ENCODE assay signal across 8 cellular contexts in genomic region chr9:138155697-138156267, GRCh38.
DNase-seq lines count a peak whose midpoint lies in the region; ATAC-seq, FAIRE-seq and TF ChIP-seq lines count a peak whose summit lies in the region.
"Not testable (repeated sequence)": the region's sequence is repeated elsewhere in the genome, so short reads cannot be mapped to it uniquely, and the experiment has no call there.

No MANE protein-coding gene starts in this region.

- not testable (repeated sequence) for H3K9ac ChIP-seq in HepG2 (ENCODE audit: insufficient read depth, low read depth, low read length)

- H3K9me3 ChIP-seq in HepG2 (ENCODE audit: low read length), result not testable (repeated sequence)

- H3K27ac Mint-ChIP-seq in activated CD4-positive, alpha-beta T cell treated with anti-CD3 and anti-CD28 coated beads for 36 hours; activated T-cell treated with anti-CD3 and anti-CD28 coated beads, Interleukin-2, amount 50 U/mL, for 72 hours; activated naive CD4-positive, alpha-beta T cell treated with anti-CD3 and anti-CD28 coated beads, Interleukin-2, amount 50 U/mL, for 72 hours; osteocyte (ENCODE audit: unreplicated experiment); stimulated activated memory B cell treated with anti-CD40 and anti-IgM and Interleukin-4, amounts not matched to agents 10 μg/mL and 1 μg/mL and 100 μg/mL, for 72 hours: not testable (repeated sequence)

- not testable (repeated sequence) for H3K4me3 ChIP-seq in HepG2 (replicated peaks in 1 of 3; ENCODE audit: insufficient read depth in 1 of 3, low read depth in 2 of 3, low read length in 3 of 3)

- H3K36me3 Mint-ChIP-seq in activated CD4-positive, alpha-beta T cell treated with anti-CD3 and anti-CD28 coated beads for 36 hours (ENCODE audit: low read depth); activated T-cell treated with anti-CD3 and anti-CD28 coated beads, Interleukin-2, amount 50 U/mL, for 72 hours (ENCODE audit: insufficient read depth in 2 of 2); activated naive CD4-positive, alpha-beta T cell treated with anti-CD3 and anti-CD28 coated beads, Interleukin-2, amount 50 U/mL, for 72 hours; osteocyte (ENCODE audit: unreplicated experiment); stimulated activated memory B cell treated with anti-CD40 and anti-IgM and Interleukin-4, amounts not matched to agents 10 μg/mL and 1 μg/mL and 100 μg/mL, for 72 hours: not testable (repeated sequence)

- DNase-seq in activated CD4-positive, alpha-beta T cell treated with anti-CD3 and anti-CD28 coated beads for 36 hours, result peak; percentile 18
- DNase-seq in activated CD8-positive, alpha-beta memory T cell treated with anti-CD3 and anti-CD28 coated beads for 24 hours, result peak; percentile 21
- peak; percentile 11 to 44 for DNase-seq in activated T-cell treated with anti-CD3 and anti-CD28 coated beads, Interleukin-2, amount 50 U/mL, for 72 hours
- not testable (repeated sequence) for DNase-seq in activated naive CD4-positive, alpha-beta T cell treated with anti-CD3 and anti-CD28 coated beads, Interleukin-2, amount 50 U/mL, for 72 hours (ENCODE audit: low spot score in 2 of 2); HepG2 (ENCODE audit: low spot score)
- peak; percentile 10 for DNase-seq in osteocyte (ENCODE audit: extremely low spot score, unreplicated experiment)

- in situ Hi-C loops in HepG2 (cut with HindIII; ENCODE audit: extremely low pct_ligation_motif_present, low pct_unique_long_range_greater_than_20kb), result not testable (repeated sequence)

- POLR2A ChIA-PET in activated CD4-positive, alpha-beta T cell treated with anti-CD3 and anti-CD28 coated beads for 36 hours (lab: Charles Lee); HepG2 (lab: Yijun Ruan, JAX): not testable (repeated sequence)

- not testable (repeated sequence) for H3K79me2 ChIP-seq in HepG2 (ENCODE audit: insufficient read depth, low read length)

- not testable (repeated sequence) for H3K4me3 Mint-ChIP-seq in activated CD4-positive, alpha-beta T cell treated with anti-CD3 and anti-CD28 coated beads for 36 hours; activated T-cell treated with anti-CD3 and anti-CD28 coated beads, Interleukin-2, amount 50 U/mL, for 72 hours; osteocyte (ENCODE audit: unreplicated experiment); stimulated activated memory B cell treated with anti-CD40 and anti-IgM and Interleukin-4, amounts not matched to agents 10 μg/mL and 1 μg/mL and 100 μg/mL, for 72 hours

- WGBS in HepG2 (ENCODE audit: low lambda C conversion rate), result 83% methylated on average over 5 of the region's 7 CpGs

- not testable (repeated sequence) for H3K4me2 ChIP-seq in HepG2 (ENCODE audit: low read depth, low read length)

- not testable (repeated sequence) for TF ChIP-seq CTCF in HepG2 (CRISPR knock-in tag; IDR thresholded peaks at IDR 0.05); osteocyte (IDR thresholded peaks at IDR 0.05)

- intact Hi-C loops in activated CD4-positive, alpha-beta T cell treated with anti-CD3 and anti-CD28 coated beads for 36 hours (cut with DNase I, micrococcal nuclease); HepG2 (cut with micrococcal nuclease; ENCODE audit: unreplicated experiment): not testable (repeated sequence)

- CTCF ChIA-PET in activated CD4-positive, alpha-beta T cell treated with anti-CD3 and anti-CD28 coated beads for 36 hours (lab: Charles Lee); HepG2 (lab: Yijun Ruan, JAX; ENCODE audit: low intra/inter-chr PET ratio, low total read pairs): not testable (repeated sequence)

- BruUV-seq in HepG2 (replicated peaks; lab: Mats Ljungman, UMichigan), result not testable (repeated sequence)

- not testable (repeated sequence) for H4K20me1 ChIP-seq in HepG2 (ENCODE audit: insufficient read depth, low read length)

- ATAC-seq in GM18867 (IDR thresholded peaks at IDR 0.05; ENCODE audit: unreplicated experiment), result peak; percentile 52
- ATAC-seq in activated CD4-positive, alpha-beta T cell treated with anti-CD3 and anti-CD28 coated beads for 36 hours, result peak; percentile 92
- peak; percentile 95 to 96 for ATAC-seq in activated T-cell treated with anti-CD3 and anti-CD28 coated beads, Interleukin-2, amount 50 U/mL, for 72 hours (replicated peaks in 1 of 2)
- peak; percentile 46 to 92 for ATAC-seq in activated naive CD4-positive, alpha-beta T cell treated with anti-CD3 and anti-CD28 coated beads, Interleukin-2, amount 50 U/mL, for 72 hours
- not testable (repeated sequence) for ATAC-seq in HepG2
- peak; percentile 47 for ATAC-seq in stimulated activated memory B cell treated with anti-CD40 and anti-IgM and Interleukin-4, amounts not matched to agents 10 μg/mL and 1 μg/mL and 100 μg/mL, for 72 hours

- not testable (repeated sequence) for H3K27ac ChIP-seq in HepG2 (ENCODE audit: extremely low read length, insufficient read depth, low read length)

- H3K27me3 Mint-ChIP-seq in activated CD4-positive, alpha-beta T cell treated with anti-CD3 and anti-CD28 coated beads for 36 hours; activated T-cell treated with anti-CD3 and anti-CD28 coated beads, Interleukin-2, amount 50 U/mL, for 72 hours (ENCODE audit: low read depth); osteocyte (ENCODE audit: unreplicated experiment): not testable (repeated sequence)
- H3K27me3 Mint-ChIP-seq in stimulated activated memory B cell treated with anti-CD40 and anti-IgM and Interleukin-4, amounts not matched to agents 10 μg/mL and 1 μg/mL and 100 μg/mL, for 72 hours, result peaks cover 42% of the 10 kb centered on the region

- H3K36me3 ChIP-seq in HepG2 (replicated peaks in 1 of 2; ENCODE audit: control insufficient read depth in 1 of 2, insufficient read depth in 2 of 2, low read length in 2 of 2), result not testable (repeated sequence)

- not testable (repeated sequence) for H3K9me3 Mint-ChIP-seq in activated CD4-positive, alpha-beta T cell treated with anti-CD3 and anti-CD28 coated beads for 36 hours (ENCODE audit: low read depth); activated T-cell treated with anti-CD3 and anti-CD28 coated beads, Interleukin-2, amount 50 U/mL, for 72 hours; activated naive CD4-positive, alpha-beta T cell treated with anti-CD3 and anti-CD28 coated beads, Interleukin-2, amount 50 U/mL, for 72 hours; osteocyte (ENCODE audit: unreplicated experiment); stimulated activated memory B cell treated with anti-CD40 and anti-IgM and Interleukin-4, amounts not matched to agents 10 μg/mL and 1 μg/mL and 100 μg/mL, for 72 hours

- TF ChIP-seq RAD21 in HepG2 (CRISPR knock-in tag; IDR thresholded peaks at IDR 0.05), result not testable (repeated sequence)

- not testable (repeated sequence) for TF ChIP-seq POLR2A in HepG2 (IDR thresholded peaks at IDR 0.05; ENCODE audit: insufficient read depth in 1 of 2, low read depth in 2 of 2, low read length in 2 of 2)

- H2AFZ ChIP-seq in HepG2 (ENCODE audit: low read length), result not testable (repeated sequence)

- TF ChIP-seq EP300 in HepG2 (IDR thresholded peaks at IDR 0.05; ENCODE audit: low read depth in 2 of 2, low read length in 2 of 2); HepG2 (CRISPR knock-in tag; IDR thresholded peaks at IDR 0.05; ENCODE audit: borderline replicate concordance): not testable (repeated sequence)

- H3K4me1 Mint-ChIP-seq in activated CD4-positive, alpha-beta T cell treated with anti-CD3 and anti-CD28 coated beads for 36 hours; activated T-cell treated with anti-CD3 and anti-CD28 coated beads, Interleukin-2, amount 50 U/mL, for 72 hours (ENCODE audit: low read depth); osteocyte (ENCODE audit: unreplicated experiment); stimulated activated memory B cell treated with anti-CD40 and anti-IgM and Interleukin-4, amounts not matched to agents 10 μg/mL and 1 μg/mL and 100 μg/mL, for 72 hours: not testable (repeated sequence)

- H3K27me3 ChIP-seq in HepG2 (ENCODE audit: control insufficient read depth in 1 of 2, insufficient read depth in 2 of 2, low read length in 2 of 2), result not testable (repeated sequence)

- not testable (repeated sequence) for H3K4me1 ChIP-seq in HepG2 (ENCODE audit: insufficient read depth, low read length)

- not testable (repeated sequence) for FAIRE-seq in HepG2 (lab: Jason Lieb, UNC)

TF ChIP-seq in HepG2, 621 proteins besides CTCF, POLR2A, EP300 and RAD21:
- 0 out of 2 replicates have a peak, but pooled peaks have one; percentile 29 for TF ChIP-seq CREB1 (IDR thresholded peaks at IDR 0.05)
- not testable (repeated sequence) for TF ChIP-seq CREB1 (CRISPR knock-in tag; IDR thresholded peaks at IDR 0.05)
